ENCODE assay signal across 24 cellular contexts in genomic region chr10:48238826-48239520, GRCh38. TPM values are rescaled to one million over a fixed set of nuclear protein-coding genes. Genes with fewer than 3 reads are reported as not detected.
DNase-seq lines count a peak whose midpoint lies in the region; ATAC-seq, FAIRE-seq and TF ChIP-seq lines count a peak whose summit lies in the region.
"Had no signal": no experiment of that assay in that cellular context is flagged by ENCODE, and none has a peak within 500 bp of the region (broad histone marks: within the 10 kb centered on the region; RNA-seq: fewer than 3 reads in every experiment).

No MANE protein-coding gene starts in this region.

- CTCF ChIA-PET in activated CD8-positive, alpha-beta memory T cell treated with anti-CD3 and anti-CD28 coated beads, Interleukin-2, amount 10 ng/mL, durations not matched to agents 7 days and 5 days (lab: Charles Lee) = no interaction called here

- H3K4me1 ChIP-seq in BE2C = no peaks in the 10 kb centered on the region

- TF ChIP-seq CTCF in bronchial epithelial cell (IDR thresholded peaks at IDR 0.05; ENCODE audit: insufficient read depth, low read length, severe bottlenecking) (no peak), type B pancreatic cell (conservative IDR thresholded peaks at IDR 0.05) (no peak), BE2C (IDR thresholded peaks at IDR 0.05; ENCODE audit: low read depth, low read length) (no peak), WERI-Rb-1 (IDR thresholded peaks at IDR 0.05; ENCODE audit: low read depth, low read length) (no peak)

- peaks cover 7% of the 10 kb centered on the region for H3K27me3 Mint-ChIP-seq in activated CD8-positive, alpha-beta memory T cell treated with anti-CD3 and anti-CD28 coated beads, Interleukin-2, amount 10 ng/mL, durations not matched to agents 7 days and 5 days
- peaks cover 4% of the 10 kb centered on the region for H3K27me3 Mint-ChIP-seq in type B pancreatic cell

- ATAC-seq in activated CD8-positive, alpha-beta memory T cell treated with anti-CD3 and anti-CD28 coated beads, Interleukin-2, amount 10 ng/mL, durations not matched to agents 7 days and 5 days = no peak
- ATAC-seq: PC-3 had no signal

- no peak overlapping the region for H3K27ac ChIP-seq in WERI-Rb-1
- H3K27ac ChIP-seq: BLaER1, KMS-11 had no signal

- H3K4me1 Mint-ChIP-seq in activated CD8-positive, alpha-beta memory T cell treated with anti-CD3 and anti-CD28 coated beads, Interleukin-2, amount 10 ng/mL, durations not matched to agents 7 days and 5 days = no peaks in the 10 kb centered on the region
- no peaks in the 10 kb centered on the region for H3K4me1 Mint-ChIP-seq in type B pancreatic cell (ENCODE audit: unreplicated experiment)
- H3K4me1 Mint-ChIP-seq: CD4-positive, alpha-beta memory T cell had no signal

- no peaks in the 10 kb centered on the region for H3K9me3 Mint-ChIP-seq in activated CD8-positive, alpha-beta memory T cell treated with anti-CD3 and anti-CD28 coated beads, Interleukin-2, amount 10 ng/mL, durations not matched to agents 7 days and 5 days (ENCODE audit: low read depth)
- no peaks in the 10 kb centered on the region for H3K9me3 Mint-ChIP-seq in type B pancreatic cell
- H3K9me3 Mint-ChIP-seq: CD4-positive, alpha-beta memory T cell; HFFc6 had no signal

- no peaks in the 10 kb centered on the region for H3K36me3 ChIP-seq in bronchial epithelial cell (ENCODE audit: control insufficient read depth, insufficient read depth, low read length)
- no peaks in the 10 kb centered on the region for H3K36me3 ChIP-seq in BE2C
- H3K36me3 ChIP-seq in WERI-Rb-1 = no peaks in the 10 kb centered on the region
- H3K36me3 ChIP-seq: BLaER1 had no signal

- no peak overlapping the region for H3K4me3 Mint-ChIP-seq in activated CD8-positive, alpha-beta memory T cell treated with anti-CD3 and anti-CD28 coated beads, Interleukin-2, amount 10 ng/mL, durations not matched to agents 7 days and 5 days
- no peak overlapping the region for H3K4me3 Mint-ChIP-seq in type B pancreatic cell
- H3K4me3 Mint-ChIP-seq: CD4-positive, alpha-beta memory T cell; HFFc6 had no signal

- H3K36me3 Mint-ChIP-seq in activated CD8-positive, alpha-beta memory T cell treated with anti-CD3 and anti-CD28 coated beads, Interleukin-2, amount 10 ng/mL, durations not matched to agents 7 days and 5 days = no peaks in the 10 kb centered on the region
- no peaks in the 10 kb centered on the region for H3K36me3 Mint-ChIP-seq in type B pancreatic cell
- H3K36me3 Mint-ChIP-seq: CD4-positive, alpha-beta memory T cell had no signal

- peak; percentile 9 for DNase-seq in activated CD8-positive, alpha-beta memory T cell treated with anti-CD3 and anti-CD28 coated beads, Interleukin-2, amount 10 ng/mL, durations not matched to agents 7 days and 5 days
- DNase-seq in activated CD8-positive, alpha-beta memory T cell treated with anti-CD3 and anti-CD28 coated beads, Interleukin-2, amount 50 U/mL, for 48 hours = no peak
- no peak for DNase-seq in bronchial epithelial cell (ENCODE audit: low read depth)
- DNase-seq in medulla oblongata (ENCODE audit: extremely low spot score) = peak; percentile 60
- DNase-seq in type B pancreatic cell (ENCODE audit: extremely low spot score, unreplicated experiment) = peak; percentile 40
- no peak for DNase-seq in HT-29 (ENCODE audit: low spot score)
- no peak for DNase-seq in BE2C
- DNase-seq in WERI-Rb-1 = no peak
- DNase-seq: Calu3; CD4-positive, alpha-beta memory T cell; DMS53; HFFc6; MV-4-11; NCI-H1694 treated with DMSO at 0.1 percent for 48 hours; NCI-H2107; NCI-H226; NCI-H524; PC-3; RPMI8226; SHP77 treated with DMSO at 0.1 percent for 48 hours had no signal

- H3K4me3 ChIP-seq in bronchial epithelial cell (ENCODE audit: low read depth, low read length) (no peak overlapping the region), BE2C (ENCODE audit: low read depth, low read length) (no peak overlapping the region), WERI-Rb-1 (ENCODE audit: low read depth, low read length) (no peak overlapping the region)
- H3K4me3 ChIP-seq: BLaER1 had no signal

- FAIRE-seq in bronchial epithelial cell (lab: Jason Lieb, UNC) = peak; percentile 86
- FAIRE-seq: A204.1, H54 had no signal

- H3K27me3 ChIP-seq in bronchial epithelial cell (ENCODE audit: control insufficient read depth, insufficient read depth, low read length) (no peaks in the 10 kb centered on the region), BE2C (no peaks in the 10 kb centered on the region), WERI-Rb-1 (ENCODE audit: insufficient read depth, low read depth, severe bottlenecking) (no peaks in the 10 kb centered on the region)
- H3K27me3 ChIP-seq: BLaER1 had no signal

- H3K9me3 ChIP-seq in BE2C (no peaks in the 10 kb centered on the region), WERI-Rb-1 (ENCODE audit: severe bottlenecking) (no peaks in the 10 kb centered on the region)
- H3K9me3 ChIP-seq: BLaER1 had no signal

- no peak overlapping the region for H3K27ac Mint-ChIP-seq in activated CD8-positive, alpha-beta memory T cell treated with anti-CD3 and anti-CD28 coated beads, Interleukin-2, amount 10 ng/mL, durations not matched to agents 7 days and 5 days
- H3K27ac Mint-ChIP-seq in type B pancreatic cell = no peak overlapping the region
- H3K27ac Mint-ChIP-seq: CD4-positive, alpha-beta memory T cell; HFFc6 had no signal

RNA-seq across cellular contexts. Expression of gene FRMPD2, which starts 35.5 kb away (rescaled TPM):
- total RNA-seq in activated CD8-positive, alpha-beta memory T cell treated with anti-CD3 and anti-CD28 coated beads, Interleukin-2, amount 10 ng/mL, durations not matched to agents 7 days and 5 days = not detected
- under 0.01 and 0.13 TPM in 2 replicates for total RNA-seq in bronchial epithelial cell
- 0.80 and 1.1 TPM in 2 replicates for total RNA-seq in type B pancreatic cell (ENCODE audit: low replicate concordance)
- total RNA-seq in HT-29 (2014; rRNA removed; shearing (Covaris generic)) = not detected in 2 replicates
- polyA plus RNA-seq in BE2C (2012; ENCODE audit: insufficient read depth, insufficient read length, low read depth) = not detected
- total RNA-seq: CD4-positive, alpha-beta memory T cell; HFFc6 had no signal
- polyA plus RNA-seq: CD4-positive, alpha-beta memory T cell had no signal

Comparison
In these comparisons a context has a peak if more than half of its experiments do, and no peak if none do; other contexts are left out.
1. DNase-seq: peak in activated CD8-positive, alpha-beta memory T cell treated with anti-CD3 and anti-CD28 coated beads, Interleukin-2, amount 10 ng/mL, durations not matched to agents 7 days and 5 days (single experiment), medulla oblongata (single experiment) and type B pancreatic cell (single experiment); none in activated CD8-positive, alpha-beta memory T cell treated with anti-CD3 and anti-CD28 coated beads, Interleukin-2, amount 50 U/mL, for 48 hours (single experiment), bronchial epithelial cell (single experiment), HT-29 (single experiment), BE2C (single experiment) and WERI-Rb-1 (single experiment).